ENCODE assay signal across 24 cellular contexts in the genomic region with DNA sequence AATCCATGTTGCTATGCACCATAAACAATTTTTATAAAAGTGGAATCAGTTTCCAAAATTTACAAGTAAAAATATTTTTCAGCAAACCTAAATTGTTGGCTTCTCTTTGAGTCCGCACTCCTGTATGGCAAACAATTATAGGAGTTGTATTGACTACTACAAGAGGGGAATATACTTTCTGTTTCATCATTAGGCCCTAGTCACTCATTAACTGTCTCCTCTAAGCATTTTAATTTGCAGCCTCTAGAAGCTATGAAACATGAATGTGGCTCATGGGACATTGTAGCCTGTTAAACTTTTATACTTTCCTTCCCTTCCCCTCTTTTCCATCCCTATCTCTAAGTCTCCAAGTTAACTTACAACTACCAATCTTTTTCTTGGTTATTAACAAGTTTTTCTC.
"Had no signal": no experiment of that assay in that cellular context is flagged by ENCODE, and none has a peak within 500 bp of the region (broad histone marks: within the 10 kb centered on the region; RNA-seq: fewer than 3 reads in every experiment).

No MANE protein-coding gene starts in this region.

- H3K4me3 ChIP-seq: colonic mucosa, esophagus muscularis mucosa, gastroesophageal sphincter, heart left ventricle, hepatocyte, left lung, pancreas, stomach, thyroid gland, vagina had no signal

- H3K4me1 ChIP-seq: colonic mucosa, esophagus muscularis mucosa, foreskin keratinocyte, gastroesophageal sphincter, pancreas, stomach, thyroid gland, vagina had no signal

- DNase-seq: colonic mucosa; effector memory CD4-positive, alpha-beta T cell; foreskin keratinocyte; heart left ventricle; kidney; left lung; mesendoderm; midbrain; naive thymus-derived CD8-positive, alpha-beta T cell; nephron progenitor cell; nucleus accumbens; pancreas; stimulated activated CD4-positive, alpha-beta T cell treated with anti-CD3 and anti-CD28 coated beads, Interleukin-2, amount 100 ng/mL, for 24 hours; stimulated activated CD4-positive, alpha-beta T cell treated with anti-CD3 and anti-CD28 coated beads, Interleukin-4, amount 100 ng/mL, for 24 hours; stimulated activated naive CD4-positive, alpha-beta T cell treated with Interleukin-2 at 50 U/mL for 16 hours; stomach; thyroid gland had no signal

- ATAC-seq: foreskin keratinocyte; gastroesophageal sphincter; heart left ventricle; left lung; naive thymus-derived CD8-positive, alpha-beta T cell; pancreas; sciatic nerve; stimulated activated effector memory CD8-positive, alpha-beta T cell treated with anti-CD3 and anti-CD28 coated beads, Interleukin-12 subunit alpha, Interleukin-12 subunit beta, amount 100 ng/mL, for 72 hours had no signal

- H3K9me3 ChIP-seq: colonic mucosa, esophagus muscularis mucosa, gastroesophageal sphincter, heart left ventricle, left lung, pancreas, stomach, thyroid gland, vagina had no signal

- FAIRE-seq: endothelial cell of umbilical vein had no signal

- H3K27ac ChIP-seq: colonic mucosa, esophagus muscularis mucosa, foreskin keratinocyte, gastroesophageal sphincter, heart left ventricle, hepatocyte, left lung, pancreas, stomach, thyroid gland, vagina had no signal

- H3K36me3 ChIP-seq: colonic mucosa, esophagus muscularis mucosa, gastroesophageal sphincter, heart left ventricle, left lung, pancreas, stomach, thyroid gland, vagina had no signal

- H3K27me3 ChIP-seq: colonic mucosa, esophagus muscularis mucosa, foreskin keratinocyte, gastroesophageal sphincter, heart left ventricle, hepatocyte, left lung, pancreas, stomach, thyroid gland, vagina had no signal
